In genomic region chr18:73690222-73690621, GRCh38 we compare ENCODE assay signal across 20 cellular contexts.
DNase-seq lines count a peak whose midpoint lies in the region; ATAC-seq and TF ChIP-seq lines count a peak whose summit lies in the region.
"Had no signal": no experiment of that assay in that cellular context is flagged by ENCODE, and none has a peak within 500 bp of the region (broad histone marks: within the 10 kb centered on the region; RNA-seq: fewer than 3 reads in every experiment).

No MANE protein-coding gene starts in this region.

- no peaks in the 10 kb centered on the region for H4K20me1 ChIP-seq in mammary epithelial cell (ENCODE audit: insufficient read depth, low read length)
- H4K20me1 ChIP-seq: BLaER1 had no signal

- DNase-seq in MCF 10A (ENCODE audit: unreplicated experiment) (no peak), mammary epithelial cell (no peak), iPS-NIHi7 (ENCODE audit: extremely low spot score) (peak; percentile 32), NCI-H2081 treated with DMSO at 0.1 percent for 48 hours (lab: John Stamatoyannopoulos, UW) (no peak), T-helper 1 cell (no peak)
- DNase-seq in stimulated activated naive B cell treated with anti-CD40 and anti-IgM and Interleukin-4, amounts not matched to agents 10 μg/mL and 1 μg/mL and 100 μg/mL, for 72 hours: no peak
- DNase-seq: activated CD4-positive, alpha-beta T cell treated with anti-CD3 and anti-CD28 coated beads for 36 hours; Calu3; heart right ventricle; NCI-H1930; occipital lobe had no signal

- peaks cover 7% of the 10 kb centered on the region for H3K9me3 Mint-ChIP-seq in MCF 10A (ENCODE audit: unreplicated experiment)
- H3K9me3 Mint-ChIP-seq in stimulated activated naive B cell treated with anti-CD40 and anti-IgM and Interleukin-4, amounts not matched to agents 10 μg/mL and 1 μg/mL and 100 μg/mL, for 72 hours: no peaks in the 10 kb centered on the region
- H3K9me3 Mint-ChIP-seq: activated T-helper 1 cell treated with anti-CD3 and anti-CD28 coated beads, Interleukin-12 subunit alpha, Interleukin-12 subunit beta, Interleukin-2, Interleukin-4 antibody, amounts not matched to agents 30 ng/mL and 10 ng/mL and 1 ng/mL, durations not matched to agents 14 hours and 24 hours and 36 hours had no signal

- H3K4me3 Mint-ChIP-seq in MCF 10A (ENCODE audit: unreplicated experiment): no peak overlapping the region
- no peak overlapping the region for H3K4me3 Mint-ChIP-seq in stimulated activated naive B cell treated with anti-CD40 and anti-IgM and Interleukin-4, amounts not matched to agents 10 μg/mL and 1 μg/mL and 100 μg/mL, for 72 hours
- H3K4me3 Mint-ChIP-seq: activated CD4-positive, alpha-beta T cell treated with anti-CD3 and anti-CD28 coated beads for 36 hours; activated naive CD8-positive, alpha-beta T cell; activated T-helper 1 cell treated with anti-CD3 and anti-CD28 coated beads, Interleukin-12 subunit alpha, Interleukin-12 subunit beta, Interleukin-2, Interleukin-4 antibody, amounts not matched to agents 30 ng/mL and 10 ng/mL and 1 ng/mL, durations not matched to agents 14 hours and 24 hours and 36 hours; IgD-negative memory B cell had no signal

- no peak overlapping the region for H3K4me2 ChIP-seq in mammary epithelial cell (ENCODE audit: insufficient read depth, low read depth, low read length)

- H3K27ac ChIP-seq in mammary epithelial cell (ENCODE audit: insufficient read depth, low read depth, low read length) (no peak overlapping the region), VCaP (peak overlapping the region; percentile 69)
- H3K27ac ChIP-seq: BLaER1, suprapubic skin, vagina had no signal

- H3K36me3 Mint-ChIP-seq in MCF 10A (ENCODE audit: insufficient read depth, unreplicated experiment): no peaks in the 10 kb centered on the region
- H3K36me3 Mint-ChIP-seq in stimulated activated naive B cell treated with anti-CD40 and anti-IgM and Interleukin-4, amounts not matched to agents 10 μg/mL and 1 μg/mL and 100 μg/mL, for 72 hours: no peaks in the 10 kb centered on the region
- H3K36me3 Mint-ChIP-seq: activated naive CD8-positive, alpha-beta T cell had no signal

- no peaks in the 10 kb centered on the region for H3K27me3 Mint-ChIP-seq in MCF 10A (ENCODE audit: insufficient read depth, unreplicated experiment)
- H3K27me3 Mint-ChIP-seq in stimulated activated naive B cell treated with anti-CD40 and anti-IgM and Interleukin-4, amounts not matched to agents 10 μg/mL and 1 μg/mL and 100 μg/mL, for 72 hours: no peaks in the 10 kb centered on the region
- H3K27me3 Mint-ChIP-seq: activated CD4-positive, alpha-beta T cell treated with anti-CD3 and anti-CD28 coated beads for 36 hours; activated naive CD8-positive, alpha-beta T cell had no signal

- CTCF ChIA-PET in MCF 10A (lab: Yijun Ruan, JAX): interaction anchor here (0.7 kb wide), 1 partner anchor 76 kb away, joined by 3 read pairs; no protein-coding TSS in a partner anchor
- CTCF ChIA-PET in mammary epithelial cell (lab: Charles Lee; ENCODE audit: low non-redundant PET): no interaction called here

- H3K36me3 ChIP-seq in mammary epithelial cell (ENCODE audit: insufficient read depth, low read length): no peaks in the 10 kb centered on the region
- H3K36me3 ChIP-seq: BLaER1, heart right ventricle, right atrium auricular region, suprapubic skin, vagina had no signal

- TF ChIP-seq CTCF in MCF 10A (IDR thresholded peaks at IDR 0.05; ENCODE audit: unreplicated experiment): no peak
- TF ChIP-seq CTCF in mammary epithelial cell (conservative IDR thresholded peaks at IDR 0.05 in 1 of 2, IDR thresholded peaks at IDR 0.05 in 1 of 2; ENCODE audit: extremely low read depth in 1 of 2, insufficient read depth in 1 of 2, low read depth in 1 of 2, low read length in 2 of 2): no peak
- TF ChIP-seq CTCF in VCaP (conservative IDR thresholded peaks at IDR 0.05): no peak

- H3K9me3 ChIP-seq in mammary epithelial cell (replicated peaks; ENCODE audit: insufficient read depth, low read length): no peaks in the 10 kb centered on the region
- H3K9me3 ChIP-seq: BLaER1, heart right ventricle, right atrium auricular region, suprapubic skin, vagina had no signal

- BruUV-seq in MCF 10A (replicated peaks; lab: Mats Ljungman, UMichigan) (no TSS peak), mammary epithelial cell (replicated peaks; lab: Mats Ljungman, UMichigan) (no TSS peak)

- peaks cover 13% of the 10 kb centered on the region for H3K4me1 Mint-ChIP-seq in MCF 10A (ENCODE audit: insufficient read depth, unreplicated experiment)
- peaks cover 12 to 21% of the 10 kb centered on the region in 2 donors for H3K4me1 Mint-ChIP-seq in stimulated activated naive B cell treated with anti-CD40 and anti-IgM and Interleukin-4, amounts not matched to agents 10 μg/mL and 1 μg/mL and 100 μg/mL, for 72 hours
- H3K4me1 Mint-ChIP-seq: activated CD4-positive, alpha-beta T cell treated with anti-CD3 and anti-CD28 coated beads for 36 hours had no signal

- POLR2A ChIA-PET in MCF 10A (lab: Yijun Ruan, JAX): interaction anchor here (0.9 to 2.8 kb wide), 2 partner anchors 15 to 75 kb away, joined by 3 to 8 read pairs; no protein-coding TSS in a partner anchor

- dilution Hi-C loops in mammary epithelial cell (cut with HindIII; ENCODE audit: low sequenced_read_pairs): no loop called here

- 54% methylated on average over 3 of the region's 3 CpGs for WGBS in mammary epithelial cell (ENCODE audit: low coverage, missing lambda C conversion rate)

- H3K4me1 ChIP-seq in mammary epithelial cell (ENCODE audit: insufficient read depth, low read length): peaks cover 17% of the 10 kb centered on the region
- H3K4me1 ChIP-seq: suprapubic skin, vagina had no signal

- no peak for ATAC-seq in stimulated activated naive B cell treated with anti-CD40 and anti-IgM and Interleukin-4, amounts not matched to agents 10 μg/mL and 1 μg/mL and 100 μg/mL, for 72 hours (replicated peaks)
- ATAC-seq in GM19452 (IDR thresholded peaks at IDR 0.05; ENCODE audit: unreplicated experiment): no peak
- ATAC-seq: activated CD4-positive, alpha-beta T cell treated with anti-CD3 and anti-CD28 coated beads for 36 hours had no signal

- no peaks in the 10 kb centered on the region for H3K27me3 ChIP-seq in mammary epithelial cell (ENCODE audit: insufficient read depth, low read length)
- H3K27me3 ChIP-seq: BLaER1, right atrium auricular region, suprapubic skin, vagina had no signal

- no peak overlapping the region for H3K4me3 ChIP-seq in mammary epithelial cell (replicated peaks in 1 of 3; ENCODE audit: insufficient read depth in 1 of 3, low read depth in 2 of 3, low read length in 3 of 3)
- H3K4me3 ChIP-seq: BLaER1, right atrium auricular region, suprapubic skin, vagina had no signal

- H2AFZ ChIP-seq in mammary epithelial cell (ENCODE audit: low read depth, low read length): no peak overlapping the region

- intact Hi-C loops in MCF 10A (cut with micrococcal nuclease): no loop called here
- intact Hi-C loops in mammary epithelial cell (cut with micrococcal nuclease): no loop called here

- H3K79me2 ChIP-seq in mammary epithelial cell (ENCODE audit: insufficient read depth, low read length): no peaks in the 10 kb centered on the region

- in situ Hi-C loops in mammary epithelial cell (cut with MboI; ENCODE audit: low sequenced_read_pairs in 2 of 2): no loop called here

- H3K27ac Mint-ChIP-seq in MCF 10A (ENCODE audit: low read depth, unreplicated experiment): peak overlapping the region; percentile 62
- H3K27ac Mint-ChIP-seq in stimulated activated naive B cell treated with anti-CD40 and anti-IgM and Interleukin-4, amounts not matched to agents 10 μg/mL and 1 μg/mL and 100 μg/mL, for 72 hours: peak overlapping the region; percentile 21
- H3K27ac Mint-ChIP-seq: activated CD4-positive, alpha-beta T cell treated with anti-CD3 and anti-CD28 coated beads for 36 hours; activated naive CD8-positive, alpha-beta T cell; activated T-helper 1 cell treated with anti-CD3 and anti-CD28 coated beads, Interleukin-12 subunit alpha, Interleukin-12 subunit beta, Interleukin-2, Interleukin-4 antibody, amounts not matched to agents 30 ng/mL and 10 ng/mL and 1 ng/mL, durations not matched to agents 14 hours and 24 hours and 36 hours had no signal

- no peak overlapping the region for H3K9ac ChIP-seq in mammary epithelial cell (ENCODE audit: insufficient read depth, low read length)
- H3K9ac ChIP-seq: BLaER1 had no signal
